1 cellular context compared by ENCODE assay signal in genomic region chr11:61660997-61661396, GRCh38.
A peak's percentile ranks its signal among the peaks of the same experiment; 100 is the strongest.
TF ChIP-seq lines count a peak whose summit lies in the region.

No MANE protein-coding gene starts in this region.

TF ChIP-seq in HepG2, 621 proteins besides CTCF, POLR2A, EP300 and RAD21 (continued from another document):
- 0 out of 2 replicates have a peak, but pooled peaks have one; percentile 29 for TF ChIP-seq ZNF644 (CRISPR knock-in tag; IDR thresholded peaks at IDR 0.05; ENCODE audit: low read depth)
- peak; percentile 52 for TF ChIP-seq STAG1 (CRISPR knock-in tag; IDR thresholded peaks at IDR 0.05)
- peak; percentile 42; the same call in 1 of the 2 replicates for TF ChIP-seq ZMYM3 (CRISPR knock-in tag; IDR thresholded peaks at IDR 0.05)
- peak; percentile 35; the same call in 1 of the 2 replicates for TF ChIP-seq CEBPG (CRISPR knock-in tag; IDR thresholded peaks at IDR 0.05)
- TF ChIP-seq HOXA3 (CRISPR knock-in tag; IDR thresholded peaks at IDR 0.05), result peak; percentile 18; the same call in 1 of the 2 replicates
- TF ChIP-seq ZFX (CRISPR knock-in tag; IDR thresholded peaks at IDR 0.05; ENCODE audit: low read depth), result 0 out of 2 replicates have a peak, but pooled peaks have one; percentile 21
